In genomic region chr4:102345795-102346100, GRCh38 we compare ENCODE assay signal across 8 cellular contexts. TPM values are rescaled to one million over a fixed set of nuclear protein-coding genes. Genes with fewer than 3 reads are reported as not detected.
DNase-seq lines count a peak whose midpoint lies in the region; ATAC-seq and TF ChIP-seq lines count a peak whose summit lies in the region.

No MANE protein-coding gene starts in this region.

- peak overlapping the region in 3 of 5 donors; percentile 74 to 89 (median 76) for H3K27ac ChIP-seq in stomach

- no peak for ATAC-seq in GM21529 (IDR thresholded peaks at IDR 0.05; ENCODE audit: unreplicated experiment)

- H3K27me3 Mint-ChIP-seq in activated CD4-positive, alpha-beta T cell treated with anti-CD3 and anti-CD28 coated beads, Interleukin-2, amount 10 ng/mL, durations not matched to agents 24 days and 14 days, result peaks cover 9% of the 10 kb centered on the region
- H3K27me3 Mint-ChIP-seq in activated CD4-positive, alpha-beta memory T cell treated with anti-CD3 and anti-CD28 coated beads, Interleukin-2, amount 10 ng/mL, durations not matched to agents 7 days and 5 days, result peaks cover 9% of the 10 kb centered on the region

- no peaks in the 10 kb centered on the region for H3K9me3 Mint-ChIP-seq in activated CD4-positive, alpha-beta T cell treated with anti-CD3 and anti-CD28 coated beads, Interleukin-2, amount 10 ng/mL, durations not matched to agents 24 days and 14 days
- H3K9me3 Mint-ChIP-seq in activated CD4-positive, alpha-beta memory T cell treated with anti-CD3 and anti-CD28 coated beads, Interleukin-2, amount 10 ng/mL, durations not matched to agents 7 days and 5 days, result no peaks in the 10 kb centered on the region

- POLR2A ChIA-PET in activated CD4-positive, alpha-beta memory T cell treated with anti-CD3 and anti-CD28 coated beads, Interleukin-2, amount 10 ng/mL, durations not matched to agents 7 days and 5 days (lab: Charles Lee), result interaction anchor here (0.6 to 3.6 kb wide), 25 partner anchors 10 to 1327 kb away, joined by 3 to 39 read pairs (median 3); partner anchors contain the start of genes CISD2, NFKB1 and UBE2D3

- no peak for DNase-seq in activated CD4-positive, alpha-beta T cell treated with anti-CD3 and anti-CD28 coated beads, Interleukin-2, amount 10 ng/mL, durations not matched to agents 24 days and 14 days
- no peak for DNase-seq in activated CD4-positive, alpha-beta T cell treated with anti-CD3 and anti-CD28 coated beads for 48 hours
- no peak for DNase-seq in activated CD4-positive, alpha-beta memory T cell treated with anti-CD3 and anti-CD28 coated beads, Interleukin-2, amount 10 ng/mL, durations not matched to agents 7 days and 5 days
- DNase-seq in stomach (no peak), 8988T (no peak), RPMI8226 (no peak)

- TF ChIP-seq POLR2A in stomach (IDR thresholded peaks at IDR 0.05), result no peak

- H3K27me3 ChIP-seq in stomach, result no peaks in the 10 kb centered on the region

- no peaks in the 10 kb centered on the region for H3K9me3 ChIP-seq in stomach

- intact Hi-C loops in activated CD4-positive, alpha-beta T cell treated with anti-CD3 and anti-CD28 coated beads, Interleukin-2, amount 10 ng/mL, durations not matched to agents 24 days and 14 days (cut with micrococcal nuclease), result loop anchor here (1.0 to 10.0 kb wide), 19 partner anchors 21 to 1321 kb away; partner anchors contain the start of genes BDH2, CENPE, MANBA and NFKB1
- intact Hi-C loops in stomach (cut with DNase I; ENCODE audit: low total_unique reads), result no loop called here

- no peak for TF ChIP-seq EP300 in stomach (IDR thresholded peaks at IDR 0.05)

- peak overlapping the region; percentile 99 for H3K27ac Mint-ChIP-seq in activated CD4-positive, alpha-beta T cell treated with anti-CD3 and anti-CD28 coated beads, Interleukin-2, amount 10 ng/mL, durations not matched to agents 24 days and 14 days
- H3K27ac Mint-ChIP-seq in activated CD4-positive, alpha-beta memory T cell treated with anti-CD3 and anti-CD28 coated beads, Interleukin-2, amount 10 ng/mL, durations not matched to agents 7 days and 5 days, result peak overlapping the region; percentile 92

- H3K36me3 Mint-ChIP-seq in activated CD4-positive, alpha-beta T cell treated with anti-CD3 and anti-CD28 coated beads, Interleukin-2, amount 10 ng/mL, durations not matched to agents 24 days and 14 days (ENCODE audit: low read depth), result peaks cover 12% of the 10 kb centered on the region
- H3K36me3 Mint-ChIP-seq in activated CD4-positive, alpha-beta memory T cell treated with anti-CD3 and anti-CD28 coated beads, Interleukin-2, amount 10 ng/mL, durations not matched to agents 7 days and 5 days (ENCODE audit: low read depth), result peaks cover 20% of the 10 kb centered on the region

- peaks cover 3 to 28% (median 20%) of the 10 kb centered on the region in 4 donors for H3K4me1 ChIP-seq in stomach

- peak in 2 of 7 experiments; percentile 1 to 34 for TF ChIP-seq CTCF in stomach (IDR thresholded peaks at IDR 0.05)

- peak overlapping the region; percentile 88 for H3K4me3 Mint-ChIP-seq in activated CD4-positive, alpha-beta T cell treated with anti-CD3 and anti-CD28 coated beads, Interleukin-2, amount 10 ng/mL, durations not matched to agents 24 days and 14 days
- peak overlapping the region; percentile 78 for H3K4me3 Mint-ChIP-seq in activated CD4-positive, alpha-beta memory T cell treated with anti-CD3 and anti-CD28 coated beads, Interleukin-2, amount 10 ng/mL, durations not matched to agents 7 days and 5 days

- H3K36me3 ChIP-seq in stomach, result no peaks in the 10 kb centered on the region

- peaks cover 36% of the 10 kb centered on the region for H3K4me1 Mint-ChIP-seq in activated CD4-positive, alpha-beta T cell treated with anti-CD3 and anti-CD28 coated beads, Interleukin-2, amount 10 ng/mL, durations not matched to agents 24 days and 14 days
- H3K4me1 Mint-ChIP-seq in activated CD4-positive, alpha-beta memory T cell treated with anti-CD3 and anti-CD28 coated beads, Interleukin-2, amount 10 ng/mL, durations not matched to agents 7 days and 5 days, result peaks cover 39% of the 10 kb centered on the region

- CTCF ChIA-PET in activated CD4-positive, alpha-beta memory T cell treated with anti-CD3 and anti-CD28 coated beads, Interleukin-2, amount 10 ng/mL, durations not matched to agents 7 days and 5 days (lab: Charles Lee), result interaction anchor here (0.6 to 2.3 kb wide), 11 partner anchors 8 to 754 kb away, joined by 3 to 39 read pairs (median 4); partner anchors contain the start of genes BDH2, MANBA and UBE2D3

- peak overlapping the region; percentile 54 for H3K4me3 ChIP-seq in iPS-11a (ENCODE audit: low read depth, low read length)
- peak overlapping the region; percentile 59 to 88 (median 74) for H3K4me3 ChIP-seq in stomach

- 5 to 12% (median 8%) methylated on average over 5 of the region's 5 CpGs for WGBS in stomach, 5 donors

RNA-seq across cellular contexts. Expression of gene SLC39A8, which starts 0.5 kb away (rescaled TPM):
- 80.4 and 81.2 TPM in 2 replicates for total RNA-seq in activated CD4-positive, alpha-beta T cell treated with anti-CD3 and anti-CD28 coated beads, Interleukin-2, amount 10 ng/mL, durations not matched to agents 24 days and 14 days
- total RNA-seq in activated CD4-positive, alpha-beta memory T cell treated with anti-CD3 and anti-CD28 coated beads, Interleukin-2, amount 10 ng/mL, durations not matched to agents 7 days and 5 days, result 100 to 1,000 TPM; 101 to 103 TPM
- total RNA-seq in stomach, result 10 to 100 TPM in 3 of 5 donors, 1 to 10 TPM in 2; 9.0 to 24.6 (median 14.6) TPM
- polyA plus RNA-seq in stomach, result 1 to 10 TPM; 1.8 to 2.1 (median 1.9) TPM
